ENCODE assay signal across 20 cellular contexts in the genomic region with DNA sequence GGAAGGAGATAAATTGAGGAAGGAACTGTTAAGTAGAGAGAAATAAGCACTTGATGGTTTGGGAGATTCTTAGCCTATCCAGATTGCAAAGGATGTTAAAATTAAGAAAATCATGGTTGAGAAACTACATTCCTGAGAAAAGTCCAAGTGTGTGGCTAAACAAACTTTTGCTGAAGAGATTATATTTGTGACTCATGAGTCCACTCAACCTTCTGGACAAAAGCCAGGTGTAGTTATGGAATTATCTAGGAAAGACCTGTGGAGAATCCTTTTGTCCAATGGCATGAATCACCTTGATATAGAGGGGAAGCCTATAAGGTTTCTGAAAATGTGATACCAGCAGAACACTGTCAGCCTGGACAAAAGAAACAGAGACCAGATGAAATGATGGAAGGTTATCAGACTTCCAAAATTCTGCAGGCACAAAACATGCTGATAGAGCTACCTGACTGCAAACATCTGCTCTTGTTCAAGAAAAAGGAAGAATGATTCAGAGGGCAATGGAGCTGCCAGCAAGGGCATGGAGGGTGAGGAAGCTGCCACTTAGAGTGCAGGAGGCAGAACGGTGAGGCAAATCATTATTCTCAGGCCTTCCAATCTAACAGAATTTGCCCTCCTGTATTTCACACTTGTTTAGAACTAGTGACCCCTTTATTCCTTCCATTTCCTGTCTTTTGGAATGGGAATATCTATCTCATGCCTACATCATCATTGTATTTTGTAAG.
DNase-seq lines count a peak whose midpoint lies in the region; ATAC-seq, FAIRE-seq and TF ChIP-seq lines count a peak whose summit lies in the region.
"Had no signal": no experiment of that assay in that cellular context is flagged by ENCODE, and none has a peak within 500 bp of the region (broad histone marks: within the 10 kb centered on the region; RNA-seq: fewer than 3 reads in every experiment).

No MANE protein-coding gene starts in this region.

- H2BK20ac ChIP-seq in H9 (ENCODE audit: low read depth, low read length, poor library complexity, severe bottlenecking) = no peak overlapping the region

- H2BK5ac ChIP-seq in H9 (ENCODE audit: insufficient read length, low read length) = no peak overlapping the region

- no peak overlapping the region for H3K4ac ChIP-seq in H9 (ENCODE audit: low read depth, low read length)

- no peak overlapping the region for H3T11ph ChIP-seq in H9 (ENCODE audit: low read length)

- DNase-seq in AG09319 (ENCODE audit: extremely low read depth, low read depth) (peak; percentile 27), H9 (no peak), adipocyte (ENCODE audit: low read depth) (peak; percentile 86), foreskin keratinocyte (peak; percentile 63 to 84), small intestine (no peak)
- DNase-seq in activated CD4-positive, alpha-beta T cell treated with anti-CD3 and anti-CD28 coated beads, Interleukin-2, amount 50 U/mL, for 4 hours = no peak
- DNase-seq: activated CD4-positive, alpha-beta memory T cell treated with anti-CD3 and anti-CD28 coated beads for 36 hours; amygdala; DND-41; islet precursor cell; mucosa of descending colon; NCI-H1694; NCI-H526; SHP77 had no signal

- H3K4me3 ChIP-seq in adipocyte (ENCODE audit: low read length) (no peak overlapping the region), small intestine (ENCODE audit: low read depth in 1 of 2, low read length in 2 of 2) (no peak overlapping the region)
- H3K4me3 ChIP-seq: gastroesophageal sphincter, mucosa of descending colon had no signal

- H2AFZ ChIP-seq in H9 (ENCODE audit: low read length) = no peak overlapping the region
- H2AFZ ChIP-seq: parathyroid adenoma had no signal

- no peak overlapping the region for H3K56ac ChIP-seq in H9 (ENCODE audit: insufficient read length, low read depth, low read length)

- H2AK5ac ChIP-seq in H9 (ENCODE audit: insufficient read length, low read length) = no peak overlapping the region

- H3K9ac ChIP-seq in H9 (ENCODE audit: extremely low read depth, insufficient read length, low read length) (no peak overlapping the region), adipocyte (ENCODE audit: low read length) (no peak overlapping the region)
- H3K9ac ChIP-seq: parathyroid adenoma had no signal

- no peaks in the 10 kb centered on the region for H3K79me2 ChIP-seq in H9 (ENCODE audit: insufficient read depth, low read length)
- H3K79me2 ChIP-seq: parathyroid adenoma had no signal

- peak overlapping the region; percentile 44 for H3K18ac ChIP-seq in H9 (ENCODE audit: insufficient read length, low read depth, low read length)

- H3K36me3 ChIP-seq in adipocyte (ENCODE audit: control insufficient read depth, insufficient read depth, low read length, severe bottlenecking) = no peaks in the 10 kb centered on the region
- no peaks in the 10 kb centered on the region for H3K36me3 ChIP-seq in small intestine (ENCODE audit: control insufficient read depth in 2 of 2, insufficient read depth in 2 of 2, low read length in 2 of 2)
- H3K36me3 ChIP-seq: gastroesophageal sphincter had no signal

- H2BK12ac ChIP-seq in H9 (ENCODE audit: insufficient read length, low read depth, low read length) = no peak overlapping the region

- WGBS in H9 (ENCODE audit: extremely low coverage, insufficient read length, low lambda C conversion rate) = no CpG with 5 or more reads among the region's 1 CpG
- WGBS in small intestine, 3 donors = 56 to 72% (median 63%) methylated on average over 1 of the region's 1 CpG

- no peak overlapping the region for H2BK120ac ChIP-seq in H9 (ENCODE audit: low read depth, low read length, poor library complexity, severe bottlenecking)

- no peak overlapping the region for H2BK15ac ChIP-seq in H9 (ENCODE audit: low read depth, low read length)

- ATAC-seq in foreskin keratinocyte = peak; percentile 82
- ATAC-seq in HG03045 (IDR thresholded peaks at IDR 0.05; ENCODE audit: unreplicated experiment) = no peak
- no peak for ATAC-seq in GM21717 (IDR thresholded peaks at IDR 0.05; ENCODE audit: unreplicated experiment)
- ATAC-seq: gastroesophageal sphincter, mucosa of descending colon had no signal

- H3K4me1 ChIP-seq in H9 (ENCODE audit: insufficient read depth, low read length) = peaks cover 2% of the 10 kb centered on the region; the same call in 1 of the 2 replicates
- peaks cover 20% of the 10 kb centered on the region for H3K4me1 ChIP-seq in adipocyte (ENCODE audit: control insufficient read depth, insufficient read depth, low read length)
- peaks cover 9% of the 10 kb centered on the region for H3K4me1 ChIP-seq in foreskin keratinocyte
- no peaks in the 10 kb centered on the region for H3K4me1 ChIP-seq in small intestine (ENCODE audit: control insufficient read depth in 2 of 2, insufficient read depth in 1 of 2, low read depth in 1 of 2, low read length in 1 of 2)
- H3K4me1 ChIP-seq: gastroesophageal sphincter, parathyroid adenoma had no signal

- peak overlapping the region in 1 of 3 experiments; percentile 49; a peak in 2 of 7 replicates for H3K27ac Mint-ChIP-seq in H9
- H3K27ac Mint-ChIP-seq: activated CD4-positive, alpha-beta memory T cell treated with anti-CD3 and anti-CD28 coated beads for 36 hours; IgD-negative memory B cell; T-helper 2 cell treated with Interferon-gamma antibody and Interleukin-4, amounts not matched to agents 5 μg/mL and 100 μg/mL, for 36 hours had no signal

- H3K27me3 ChIP-seq in H9 (ENCODE audit: insufficient read depth, low read length) (no peaks in the 10 kb centered on the region), adipocyte (replicated peaks; ENCODE audit: control insufficient read depth, insufficient read depth, low read length) (no peaks in the 10 kb centered on the region), foreskin keratinocyte (peaks cover 3% of the 10 kb centered on the region), small intestine (ENCODE audit: control insufficient read depth in 2 of 2, insufficient read depth in 2 of 2, low read length in 2 of 2) (no peaks in the 10 kb centered on the region)
- H3K27me3 ChIP-seq: gastroesophageal sphincter had no signal

- H3K27me3 Mint-ChIP-seq in H9 (ENCODE audit: low read depth) = no peaks in the 10 kb centered on the region
- H3K27me3 Mint-ChIP-seq: activated CD4-positive, alpha-beta memory T cell treated with anti-CD3 and anti-CD28 coated beads for 36 hours had no signal

- no peak overlapping the region for H4K8ac ChIP-seq in H9 (replicated peaks; ENCODE audit: insufficient read length, low read depth, low read length)

- FAIRE-seq in small intestine (lab: Jason Lieb, UNC) = no peak

- no peak overlapping the region for H3K23ac ChIP-seq in H9 (ENCODE audit: insufficient read length, low read depth, low read length)

- TF ChIP-seq CTCF in AG09319 (IDR thresholded peaks at IDR 0.05; ENCODE audit: low read depth, low read length) (no peak), H9 (conservative IDR thresholded peaks at IDR 0.05) (no peak), foreskin keratinocyte (conservative IDR thresholded peaks at IDR 0.05) (no peak)

- no peak overlapping the region for H4K91ac ChIP-seq in H9 (ENCODE audit: insufficient read length, low read depth, low read length)

- H3K27ac ChIP-seq in H9 (ENCODE audit: insufficient read length, low read depth, low read length) (no peak overlapping the region), foreskin keratinocyte (no peak overlapping the region), small intestine (ENCODE audit: low read depth in 1 of 2, low read length in 1 of 2) (no peak overlapping the region)
- H3K27ac ChIP-seq: gastroesophageal sphincter, parathyroid adenoma had no signal

- H4K20me1 ChIP-seq in H9 (ENCODE audit: control insufficient read depth, insufficient read depth, insufficient read length) = no peaks in the 10 kb centered on the region

- H3K4me3 Mint-ChIP-seq in H9 = no peak overlapping the region
- H3K4me3 Mint-ChIP-seq: activated CD4-positive, alpha-beta memory T cell treated with anti-CD3 and anti-CD28 coated beads for 36 hours; IgD-negative memory B cell; T-helper 2 cell treated with Interferon-gamma antibody and Interleukin-4, amounts not matched to agents 5 μg/mL and 100 μg/mL, for 36 hours had no signal

- H3K4me1 Mint-ChIP-seq in H9 = peaks cover 8 to 15% of the 10 kb centered on the region in 2 experiments
- H3K4me1 Mint-ChIP-seq: IgD-negative memory B cell had no signal

- H3K23me2 ChIP-seq in H9 (ENCODE audit: insufficient read length, low read depth, low read length, poor library complexity, severe bottlenecking) = no peaks in the 10 kb centered on the region

- no peaks in the 10 kb centered on the region for H3K9me3 Mint-ChIP-seq in H9

- no peaks in the 10 kb centered on the region for H3K9me3 ChIP-seq in H9 (ENCODE audit: control insufficient read depth, low read depth, low read length)
- H3K9me3 ChIP-seq in adipocyte (ENCODE audit: control insufficient read depth, low read length) = no peaks in the 10 kb centered on the region
- no peaks in the 10 kb centered on the region for H3K9me3 ChIP-seq in small intestine (ENCODE audit: control insufficient read depth, low read depth)
- H3K9me3 ChIP-seq: gastroesophageal sphincter, mucosa of descending colon had no signal

- no peak overlapping the region for H3K4me2 ChIP-seq in H9 (ENCODE audit: insufficient read depth, insufficient read length, low read length)

- H3K79me1 ChIP-seq in H9 (ENCODE audit: insufficient read depth, low read depth, low read length, poor library complexity, severe bottlenecking) = no peaks in the 10 kb centered on the region

- no peaks in the 10 kb centered on the region; a peak in 1 of 7 replicates for H3K36me3 Mint-ChIP-seq in H9 (ENCODE audit: insufficient read depth in 1 of 3, low read depth in 3 of 3)
- H3K36me3 Mint-ChIP-seq: activated CD4-positive, alpha-beta memory T cell treated with anti-CD3 and anti-CD28 coated beads for 36 hours; IgD-negative memory B cell had no signal

- no peak overlapping the region for H4K5ac ChIP-seq in H9 (ENCODE audit: insufficient read length, low read depth, low read length)

- no peak overlapping the region for H3K14ac ChIP-seq in H9 (ENCODE audit: insufficient read depth, low read length)

Comparison
In these comparisons a context has a peak if more than half of its experiments do, and no peak if none do; other contexts are left out.
1. DNase-seq: peak in AG09319 (single experiment), adipocyte (single experiment) and foreskin keratinocyte (2 of 2); none in H9 (single experiment), activated CD4-positive, alpha-beta T cell treated with anti-CD3 and anti-CD28 coated beads, Interleukin-2, amount 50 U/mL, for 4 hours (0 of 2) and small intestine (single experiment).